In genomic region chr1:25549273-25550154, GRCh38 we compare ENCODE assay signal across 8 cellular contexts. TPM values are rescaled to one million over a fixed set of nuclear protein-coding genes. Genes with fewer than 3 reads are reported as not detected.
DNase-seq lines count a peak whose midpoint lies in the region; ATAC-seq and TF ChIP-seq lines count a peak whose summit lies in the region.

No MANE protein-coding gene starts in this region.

- DNase-seq in G401 (ENCODE audit: low spot score) (peak; percentile 67), KBM-7 (peak; percentile 96), activated B cell treated with CpG ODN at 0.5 μM for 24 hours (peak; percentile 68), cardiac fibroblast (ENCODE audit: low read depth in 2 of 2) (peak; percentile 50 to 62), tibial nerve (ENCODE audit: low spot score in 2 of 2) (no peak), AG20443 (ENCODE audit: low spot score) (no peak)
- DNase-seq in naive thymus-derived CD4-positive, alpha-beta T cell = peak in 8 of 9 donors; percentile 54 to 81 (median 66)

- no peak for TF ChIP-seq EP300 in tibial nerve (IDR thresholded peaks at IDR 0.05)

- H3K9me3 Mint-ChIP-seq in activated B cell treated with CpG ODN at 0.5 μM for 24 hours = no peaks in the 10 kb centered on the region
- peaks cover 0 to 1% (median 0%) of the 10 kb centered on the region in 11 donors for H3K9me3 Mint-ChIP-seq in naive thymus-derived CD4-positive, alpha-beta T cell

- no peaks in the 10 kb centered on the region for H3K9me3 ChIP-seq in naive thymus-derived CD4-positive, alpha-beta T cell (ENCODE audit: control insufficient read depth in 2 of 3, low read length in 3 of 3)
- H3K9me3 ChIP-seq in tibial nerve = no peaks in the 10 kb centered on the region

- no peaks in the 10 kb centered on the region for H3K27me3 Mint-ChIP-seq in activated B cell treated with CpG ODN at 0.5 μM for 24 hours
- H3K27me3 Mint-ChIP-seq in naive thymus-derived CD4-positive, alpha-beta T cell = peaks cover 0 to 1% (median 0%) of the 10 kb centered on the region in 5 donors

- ATAC-seq in GM21717 (IDR thresholded peaks at IDR 0.05; ENCODE audit: unreplicated experiment) (peak; percentile 89), activated B cell treated with CpG ODN at 0.5 μM for 24 hours (ENCODE audit: low read depth) (peak; percentile 99)
- peak; percentile 96 for ATAC-seq in naive thymus-derived CD4-positive, alpha-beta T cell

- H3K36me3 ChIP-seq in naive thymus-derived CD4-positive, alpha-beta T cell (ENCODE audit: control insufficient read depth in 2 of 3, insufficient read depth in 3 of 3, low read length in 3 of 3) = peaks cover 0 to 13% (median 0%) of the 10 kb centered on the region in 3 experiments
- H3K36me3 ChIP-seq in tibial nerve = no peaks in the 10 kb centered on the region

- TF ChIP-seq POLR2A in tibial nerve (IDR thresholded peaks at IDR 0.05) = no peak

- CTCF ChIA-PET in activated B cell treated with CpG ODN at 0.5 μM for 24 hours (lab: Charles Lee) = interaction anchor here (0.6 to 1.3 kb wide), 4 partner anchors 15 to 29 kb away, joined by 3 to 5 read pairs (median 3); no protein-coding TSS in a partner anchor
- CTCF ChIA-PET in naive thymus-derived CD4-positive, alpha-beta T cell (lab: Charles Lee) = interaction anchor here (0.7 to 3.4 kb wide), 9 partner anchors 11 to 261 kb away, joined by 3 to 36 read pairs (median 5); no protein-coding TSS in a partner anchor

- peaks cover 64% of the 10 kb centered on the region for H3K4me1 Mint-ChIP-seq in activated B cell treated with CpG ODN at 0.5 μM for 24 hours
- peaks cover 62 to 100% (median 92%) of the 10 kb centered on the region in 7 donors for H3K4me1 Mint-ChIP-seq in naive thymus-derived CD4-positive, alpha-beta T cell

- in situ Hi-C loops in G401 (cut with HindIII; ENCODE audit: low sequenced_read_pairs) (no loop called here), KBM-7 (cut with MboI; ENCODE audit: low pct_unique_long_range_greater_than_20kb, low sequenced_read_pairs) (no loop called here)

- POLR2A ChIA-PET in activated B cell treated with CpG ODN at 0.5 μM for 24 hours (lab: Charles Lee) = interaction anchor here (0.6 to 1.7 kb wide), 8 partner anchors 10 to 1858 kb away, joined by 3 to 7 read pairs (median 3); partner anchors contain the start of genes MACO1, MTFR1L and SELENON
- POLR2A ChIA-PET in naive thymus-derived CD4-positive, alpha-beta T cell (lab: Charles Lee) = interaction anchor here (0.6 to 16.0 kb wide), 12 partner anchors 11 to 597 kb away, joined by 3 to 442 read pairs (median 4); partner anchors contain the start of gene MTFR1L

- peak overlapping the region; percentile 78 for H3K4me3 Mint-ChIP-seq in activated B cell treated with CpG ODN at 0.5 μM for 24 hours
- H3K4me3 Mint-ChIP-seq in naive thymus-derived CD4-positive, alpha-beta T cell = peak overlapping the region; percentile 74 to 87 (median 85)

- TF ChIP-seq CTCF in activated B cell treated with CpG ODN at 0.5 μM for 24 hours (IDR thresholded peaks at IDR 0.05) (no peak), cardiac fibroblast (IDR thresholded peaks at IDR 0.05; ENCODE audit: low read depth, low read length) (no peak), tibial nerve (IDR thresholded peaks at IDR 0.05) (no peak)

- peaks cover 77 to 94% of the 10 kb centered on the region in 2 donors for H3K4me1 ChIP-seq in naive thymus-derived CD4-positive, alpha-beta T cell (ENCODE audit: control insufficient read depth in 2 of 2, insufficient read depth in 2 of 2, low read length in 2 of 2)
- H3K4me1 ChIP-seq in tibial nerve = peaks cover 0 to 69% (median 29%) of the 10 kb centered on the region in 4 donors

- peak overlapping the region; percentile 77 for H3K27ac ChIP-seq in naive thymus-derived CD4-positive, alpha-beta T cell (ENCODE audit: low read depth, low read length)
- peak overlapping the region in 3 of 4 donors; percentile 55 to 84 (median 69) for H3K27ac ChIP-seq in tibial nerve

- H3K27me3 ChIP-seq in naive thymus-derived CD4-positive, alpha-beta T cell (ENCODE audit: control insufficient read depth in 2 of 2, insufficient read depth in 2 of 2, low read length in 2 of 2) = no peaks in the 10 kb centered on the region
- H3K27me3 ChIP-seq in tibial nerve = no peaks in the 10 kb centered on the region

- H3K36me3 Mint-ChIP-seq in activated B cell treated with CpG ODN at 0.5 μM for 24 hours (ENCODE audit: low read depth) = peaks cover 1% of the 10 kb centered on the region
- peaks cover 0 to 18% (median 4%) of the 10 kb centered on the region in 5 donors for H3K36me3 Mint-ChIP-seq in naive thymus-derived CD4-positive, alpha-beta T cell

- WGBS in tibial nerve, 2 donors = 53 to 60% methylated on average over 18 to 19 of the region's 19 CpGs

- H3K27ac Mint-ChIP-seq in activated B cell treated with CpG ODN at 0.5 μM for 24 hours = peak overlapping the region; percentile 92
- H3K27ac Mint-ChIP-seq in naive thymus-derived CD4-positive, alpha-beta T cell = peak overlapping the region; percentile 89 to 98 (median 96)

- no peak overlapping the region for H3K4me3 ChIP-seq in cardiac fibroblast (replicated peaks in 1 of 2; ENCODE audit: low read depth in 2 of 2, low read length in 2 of 2)
- H3K4me3 ChIP-seq in naive thymus-derived CD4-positive, alpha-beta T cell (ENCODE audit: low read length) = peak overlapping the region; percentile 48
- H3K4me3 ChIP-seq in tibial nerve = no peak overlapping the region

- intact Hi-C loops in activated B cell treated with CpG ODN at 0.5 μM for 24 hours (cut with micrococcal nuclease) = loop anchor here (1.0 to 2.0 kb wide), 3 partner anchors 13 to 65 kb away; no protein-coding TSS in a partner anchor
- intact Hi-C loops in naive thymus-derived CD4-positive, alpha-beta T cell (cut with micrococcal nuclease) = loop anchor here in 1 of 2 donors (1.0 kb wide), 1 partner anchor 13 kb away; no protein-coding TSS in a partner anchor

RNA-seq across cellular contexts. Expression of gene LDLRAP1, which starts 6.1 kb away (rescaled TPM):
- total RNA-seq in G401 (2014; rRNA removed; shearing (Covaris generic)) = 10.8 and 30.6 TPM in 2 replicates
- total RNA-seq in activated B cell treated with CpG ODN at 0.5 μM for 24 hours (8.7 and 10.8 TPM in 2 replicates), tibial nerve (10 to 100 TPM; 10.9 to 28.5 (median 14.7) TPM)
- 100 to 1,000 TPM in 4 of 5 experiments, 10 to 100 TPM in 1; 28.1 to 364 (median 159) TPM for total RNA-seq in naive thymus-derived CD4-positive, alpha-beta T cell
- 100 to 1,000 TPM; 301 to 853 TPM for polyA plus RNA-seq in naive thymus-derived CD4-positive, alpha-beta T cell

Comparison
In these comparisons a context has a peak if more than half of its experiments do, and no peak if none do; other contexts are left out.
1. DNase-seq: peak in G401 (single experiment), KBM-7 (single experiment), activated B cell treated with CpG ODN at 0.5 μM for 24 hours (single experiment), cardiac fibroblast (2 of 2) and naive thymus-derived CD4-positive, alpha-beta T cell (8 of 9); none in tibial nerve (0 of 2) and AG20443 (single experiment).
2. Peak in every context shown above with its lines, with median percentiles within 50 percentile points of each other: ATAC-seq.